ENCODE assay signal across 25 cellular contexts in the genomic region with DNA sequence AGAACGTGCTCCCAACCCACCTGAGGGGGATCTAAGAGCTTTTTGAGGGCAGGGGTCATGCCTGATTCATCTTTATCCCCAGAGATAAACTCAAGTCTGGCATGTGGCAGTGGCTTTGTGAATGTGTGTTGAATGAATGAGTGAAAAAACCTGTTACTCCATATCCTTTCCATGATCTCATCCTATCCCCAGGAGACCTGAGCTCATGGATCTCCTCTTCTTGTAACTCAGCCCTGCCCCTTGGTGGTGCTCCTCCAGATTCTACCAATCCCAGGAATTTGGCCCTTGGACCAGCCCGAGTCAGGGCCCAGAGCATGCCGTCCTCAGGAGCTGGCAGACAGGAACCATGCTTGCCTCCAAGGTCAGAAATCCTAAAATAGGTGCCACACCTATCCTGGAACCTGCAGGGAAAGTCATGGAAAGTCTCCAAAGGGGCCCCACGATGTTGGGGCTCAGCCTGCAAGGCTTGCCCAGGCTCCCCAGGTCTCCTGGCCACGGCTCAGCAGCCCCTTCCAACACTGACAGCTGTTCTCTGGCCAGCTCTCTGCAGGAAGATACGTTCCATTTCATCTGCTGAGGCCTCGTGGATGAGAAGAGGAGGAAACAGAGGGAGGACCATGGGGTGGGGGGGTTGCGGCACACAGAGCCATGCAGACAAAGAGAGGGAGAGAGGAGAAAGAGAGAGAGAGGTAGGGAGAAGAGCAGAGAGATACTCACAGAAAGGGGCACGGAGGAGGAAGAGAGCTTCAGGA.
A peak's percentile ranks its signal among the peaks of the same experiment; 100 is the strongest.
DNase-seq lines count a peak whose midpoint lies in the region; ATAC-seq and TF ChIP-seq lines count a peak whose summit lies in the region.
"Had no signal": no experiment of that assay in that cellular context is flagged by ENCODE, and none has a peak within 500 bp of the region (broad histone marks: within the 10 kb centered on the region; RNA-seq: fewer than 3 reads in every experiment).

No MANE protein-coding gene starts in this region.

- H3K4me1 ChIP-seq in HEK293 (ENCODE audit: control insufficient read depth, insufficient read depth, low read length) (no peaks in the 10 kb centered on the region), ascending aorta (peaks cover 7 to 36% of the 10 kb centered on the region in 2 donors)
- H3K4me1 ChIP-seq: parathyroid adenoma had no signal

- ATAC-seq in stimulated activated naive CD8-positive, alpha-beta T cell treated with anti-CD3 and anti-CD28 coated beads, Interleukin-15, Interleukin-2, amounts not matched to agents 100 U/mL and 50 U/mL, for 24 hours, result no peak
- ATAC-seq: natural killer cell; SK-N-SH treated with all-trans-retinoic acid at 6 μM for 48 hours; stimulated activated effector memory CD8-positive, alpha-beta T cell treated with anti-CD3 and anti-CD28 coated beads, Interleukin-12 subunit alpha, Interleukin-12 subunit beta, amount 100 ng/mL, for 72 hours had no signal

- CTCF ChIA-PET in HEK293 (lab: Yijun Ruan, JAX), result interaction anchor here (0.6 kb wide), 1 partner anchor 594 kb away, joined by 3 read pairs; no protein-coding TSS in a partner anchor

- intact Hi-C loops in ascending aorta (cut with DNase I), result loop anchor here (5.0 kb wide), 1 partner anchor 45 kb away; no protein-coding TSS in a partner anchor

- no peaks in the 10 kb centered on the region for H3K27me3 ChIP-seq in ascending aorta
- H3K27me3 ChIP-seq: testis had no signal

- no peak overlapping the region for H3K27ac ChIP-seq in HEK293 (ENCODE audit: extremely low read depth, low read depth, low read length)
- peak overlapping the region; percentile 28 to 46 for H3K27ac ChIP-seq in ascending aorta
- H3K27ac ChIP-seq: epithelial cell of prostate, parathyroid adenoma, RWPE1, testis had no signal

- POLR2A ChIA-PET in HEK293 (lab: Yijun Ruan, JAX), result no interaction called here

- TF ChIP-seq CTCF in HEK293 (tag by site-specific recombination; IDR thresholded peaks at IDR 0.05) (no peak), ascending aorta (IDR thresholded peaks at IDR 0.05) (peak in 2 of 3 experiments; percentile 10 to 12), fibroblast of the aortic adventitia (IDR thresholded peaks at IDR 0.05; ENCODE audit: insufficient read depth, low read length) (no peak)

- H3K4me3 ChIP-seq in HEK293 (ENCODE audit: low read depth, low read length) (no peak overlapping the region), ascending aorta (no peak overlapping the region), fibroblast of the aortic adventitia (ENCODE audit: low read depth, low read length) (no peak overlapping the region), skeletal muscle cell (ENCODE audit: low read depth, low read length) (no peak overlapping the region)
- H3K4me3 ChIP-seq: testis had no signal

- H3K36me3 ChIP-seq in HEK293 (ENCODE audit: control insufficient read depth in 2 of 2, insufficient read depth in 1 of 2, low read length in 2 of 2) (no peaks in the 10 kb centered on the region), ascending aorta (no peaks in the 10 kb centered on the region)

- DNase-seq in ascending aorta (ENCODE audit: low spot score in 2 of 2) (peak; percentile 35 to 85), fibroblast of the aortic adventitia (ENCODE audit: low read depth) (peak; percentile 18), skeletal muscle cell (ENCODE audit: low read depth) (peak; percentile 3), NCI-H345 treated with DMSO at 0.1 percent for 48 hours (lab: John Stamatoyannopoulos, UW; ENCODE audit: unreplicated experiment) (no peak), cortex of kidney (lab: John Stamatoyannopoulos, UW) (no peak), globus pallidus (ENCODE audit: low spot score) (no peak)
- no peak for DNase-seq in stimulated activated naive CD8-positive, alpha-beta T cell treated with anti-CD3 and anti-CD28 coated beads, Interleukin-15, Interleukin-2, amounts not matched to agents 100 U/mL and 50 U/mL, for 24 hours
- DNase-seq: activated B cell treated with CpG ODN at 0.5 μM for 24 hours; activated CD4-positive, alpha-beta memory T cell treated with anti-CD3 and anti-CD28 coated beads, Interleukin-2, amount 10 ng/mL, durations not matched to agents 7 days and 5 days; activated gamma-delta T cell treated with Interleukin-2 at 50 U/mL for 16 hours; activated T-cell treated with anti-CD3 and anti-CD28 coated beads for 4 hours; CD4-positive, CD25-positive, alpha-beta regulatory T cell; KBM-7; natural killer cell; NCI-H146; NCI-H524; stimulated activated CD4-positive, alpha-beta T cell treated with anti-CD3 and anti-CD28 coated beads, Interleukin-1b, Interleukin-23, amount 100 ng/mL, for 48 hours; T-helper 9 cell; testis had no signal

- H3K9me3 ChIP-seq in HEK293 (ENCODE audit: control insufficient read depth, insufficient read depth, low read depth, low read length) (no peaks in the 10 kb centered on the region), ascending aorta (no peaks in the 10 kb centered on the region)
- H3K9me3 ChIP-seq: testis had no signal

TF ChIP-seq in HEK293, 187 proteins besides CTCF, POLR2A, EP300 and RAD21:
- TF ChIP-seq ZNF24 (tag by site-specific recombination; IDR thresholded peaks at IDR 0.05), result peak; percentile 67; the same call in 1 of the 2 replicates
- peak; percentile 30; the same call in 1 of the 2 replicates for TF ChIP-seq ZNF629 (tag by site-specific recombination; IDR thresholded peaks at IDR 0.05)
- TF ChIP-seq SCRT2 (tag by site-specific recombination; IDR thresholded peaks at IDR 0.05), result peak; percentile 93
- no peak for TF ChIP-seq PRDM1 (tag by site-specific recombination; IDR thresholded peaks at IDR 0.05)
TF ChIP-seq in HEK293: peak in this region for 3.

Comparison
In these comparisons a context has a peak if more than half of its experiments do, and no peak if none do; other contexts are left out.
1. CTCF ChIP-seq: peak in ascending aorta (2 of 3); none in HEK293 (single experiment) and fibroblast of the aortic adventitia (single experiment).
2. DNase-seq: peak in ascending aorta (2 of 2), fibroblast of the aortic adventitia (single experiment) and skeletal muscle cell (single experiment); none in NCI-H345 treated with DMSO at 0.1 percent for 48 hours (single experiment), stimulated activated naive CD8-positive, alpha-beta T cell treated with anti-CD3 and anti-CD28 coated beads, Interleukin-15, Interleukin-2, amounts not matched to agents 100 U/mL and 50 U/mL, for 24 hours (single experiment), cortex of kidney (single experiment) and globus pallidus (single experiment).